In the genomic region with DNA sequence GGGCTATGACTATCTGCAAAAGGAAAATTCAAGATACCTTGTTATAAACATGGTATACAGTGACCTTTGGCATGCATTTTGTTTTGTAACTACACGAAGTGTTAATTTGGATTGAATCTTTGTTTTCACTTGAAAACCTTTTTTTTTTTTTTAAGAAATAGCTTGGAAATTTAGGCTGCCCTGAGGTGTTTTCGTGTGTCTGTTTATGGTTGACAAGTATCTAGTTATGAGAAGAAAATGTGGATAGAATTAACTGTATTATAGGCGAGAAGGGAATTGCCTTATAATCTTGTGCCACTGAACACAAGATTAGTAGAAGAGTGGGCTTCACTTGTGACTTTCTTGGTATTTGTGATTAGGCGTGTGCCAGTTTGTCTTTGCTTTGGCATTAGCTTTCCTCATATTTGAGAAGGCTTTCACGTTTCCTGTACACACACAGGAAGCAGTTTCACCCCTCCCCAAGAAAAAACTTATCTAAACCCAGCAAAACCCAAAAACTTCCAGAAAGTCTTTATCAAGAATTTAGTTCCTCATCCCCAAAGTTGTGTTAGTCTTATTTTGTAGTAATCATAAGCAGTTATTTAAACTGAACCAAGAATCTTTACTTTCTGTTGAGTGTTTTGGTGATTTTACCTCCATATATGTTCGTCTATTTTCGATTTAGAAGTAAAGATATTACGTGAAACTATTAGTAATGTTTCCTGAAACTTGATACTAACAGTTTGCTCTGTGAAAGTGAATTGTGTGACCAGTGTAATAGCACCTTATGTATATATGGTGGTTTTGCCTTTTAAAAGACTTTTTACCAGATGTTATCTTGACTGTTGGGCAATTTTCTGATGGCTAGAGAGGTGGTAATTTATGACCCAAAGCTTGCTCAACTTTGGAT, we compare ENCODE assay signal across 8 cellular contexts. TPM values are rescaled to one million over a fixed set of nuclear protein-coding genes. Genes with fewer than 3 reads are reported as not detected.
DNase-seq lines count a peak whose midpoint lies in the region; ATAC-seq, FAIRE-seq and TF ChIP-seq lines count a peak whose summit lies in the region.

No MANE protein-coding gene starts in this region.

- TF ChIP-seq RAD21 in liver (IDR thresholded peaks at IDR 0.05), result no peak

- H3K36me3 Mint-ChIP-seq in activated CD8-positive, alpha-beta T cell treated with anti-CD3 and anti-CD28 coated beads for 36 hours (ENCODE audit: low read depth), result peaks cover 11% of the 10 kb centered on the region

- peaks cover 4 to 55% (median 16%) of the 10 kb centered on the region in 4 donors for H3K4me1 ChIP-seq in liver (ENCODE audit: control insufficient read depth in 4 of 4, insufficient read depth in 4 of 4, low read length in 3 of 4)

- ATAC-seq in HG03354 (IDR thresholded peaks at IDR 0.05; ENCODE audit: poor library complexity, severe bottlenecking, unreplicated experiment) (peak; percentile 28), HG03442 (IDR thresholded peaks at IDR 0.05; ENCODE audit: unreplicated experiment) (no peak)
- peak; percentile 9 for ATAC-seq in activated CD8-positive, alpha-beta T cell treated with anti-CD3 and anti-CD28 coated beads for 36 hours

- DNase-seq in GM12891 (ENCODE audit: insufficient read length, low spot score) (no peak), retina (no peak), DMS53 treated with DMSO at 0.1 percent for 48 hours (lab: John Stamatoyannopoulos, UW; ENCODE audit: unreplicated experiment) (no peak), DMS114 treated with DMSO at 0.1 percent for 48 hours (lab: John Stamatoyannopoulos, UW; ENCODE audit: unreplicated experiment) (no peak)
- DNase-seq in activated CD8-positive, alpha-beta T cell treated with anti-CD3 and anti-CD28 coated beads for 36 hours, result no peak

- H3K9me3 Mint-ChIP-seq in activated CD8-positive, alpha-beta T cell treated with anti-CD3 and anti-CD28 coated beads for 36 hours, result no peaks in the 10 kb centered on the region

- peak overlapping the region; percentile 90 for H3K4me3 Mint-ChIP-seq in activated CD8-positive, alpha-beta T cell treated with anti-CD3 and anti-CD28 coated beads for 36 hours

- TF ChIP-seq POLR2A in GM12891 (IDR thresholded peaks at IDR 0.05; ENCODE audit: low read depth, low read length), result no peak

- H3K27ac ChIP-seq in liver (ENCODE audit: low read depth in 1 of 2, low read length in 2 of 2), result peak overlapping the region; percentile 69 to 72

- peak overlapping the region in 1 of 2 donors; percentile 76 for H3K9ac ChIP-seq in liver (ENCODE audit: low read depth in 1 of 2, low read length in 2 of 2)

- H3K4me1 Mint-ChIP-seq in activated CD8-positive, alpha-beta T cell treated with anti-CD3 and anti-CD28 coated beads for 36 hours (ENCODE audit: low read depth), result peaks cover 58% of the 10 kb centered on the region

- H3K36me3 ChIP-seq in liver (ENCODE audit: control insufficient read depth in 4 of 4, insufficient read depth in 3 of 4, low read depth in 1 of 4, low read length in 3 of 4), result no peaks in the 10 kb centered on the region

- no peaks in the 10 kb centered on the region for H3K9me3 ChIP-seq in liver (ENCODE audit: control insufficient read depth in 4 of 4, low read length in 3 of 4)

- no peak overlapping the region for H3K4me3 ChIP-seq in liver (ENCODE audit: low read depth in 1 of 3, low read length in 3 of 3)

- POLR2A ChIA-PET in activated CD8-positive, alpha-beta T cell treated with anti-CD3 and anti-CD28 coated beads for 36 hours (lab: Charles Lee), result interaction anchor here (0.6 to 1.9 kb wide), 9 partner anchors 11 to 1005 kb away, joined by 3 to 5 read pairs (median 3); no protein-coding TSS in a partner anchor

- peak; percentile 43 for FAIRE-seq in GM12891 (lab: Jason Lieb, UNC)

- no peaks in the 10 kb centered on the region for H3K27me3 Mint-ChIP-seq in activated CD8-positive, alpha-beta T cell treated with anti-CD3 and anti-CD28 coated beads for 36 hours

- CTCF ChIA-PET in activated CD8-positive, alpha-beta T cell treated with anti-CD3 and anti-CD28 coated beads for 36 hours (lab: Charles Lee), result interaction anchor here (1.1 to 2.7 kb wide), 9 partner anchors 12 to 194 kb away, joined by 3 to 8 read pairs (median 3); no protein-coding TSS in a partner anchor

- WGBS in liver, result 40% methylated on average over 8 of the region's 8 CpGs

- TF ChIP-seq CTCF in activated CD8-positive, alpha-beta T cell treated with anti-CD3 and anti-CD28 coated beads for 36 hours (IDR thresholded peaks at IDR 0.05), result no peak
- TF ChIP-seq CTCF in liver (IDR thresholded peaks at IDR 0.05; ENCODE audit: low read depth, low read length, missing input control), result no peak

- H3K27me3 ChIP-seq in liver (ENCODE audit: control insufficient read depth in 4 of 4, insufficient read depth in 4 of 4, low read length in 3 of 4), result no peaks in the 10 kb centered on the region

- peak overlapping the region; percentile 93 for H3K27ac Mint-ChIP-seq in activated CD8-positive, alpha-beta T cell treated with anti-CD3 and anti-CD28 coated beads for 36 hours

- intact Hi-C loops in activated CD8-positive, alpha-beta T cell treated with anti-CD3 and anti-CD28 coated beads for 36 hours (cut with micrococcal nuclease), result loop anchor here (5.0 kb wide), 2 partner anchors 37 to 87 kb away; no protein-coding TSS in a partner anchor

TF ChIP-seq in GM12891, 5 proteins besides CTCF, POLR2A, EP300 and RAD21:
- TF ChIP-seq PAX5 (IDR thresholded peaks at IDR 0.05; ENCODE audit: insufficient read depth, low read length, severe bottlenecking) (no peak), POU2F2 (IDR thresholded peaks at IDR 0.05; ENCODE audit: low read depth, low read length) (no peak), SPI1 (IDR thresholded peaks at IDR 0.05; ENCODE audit: low read depth, low read length) (no peak)
TF ChIP-seq in GM12891: peak in this region for 0.

TF ChIP-seq in liver, 16 proteins besides CTCF, POLR2A, EP300 and RAD21:
- TF ChIP-seq EGR1 (IDR thresholded peaks at IDR 0.05; ENCODE audit: low read depth in 2 of 2) (no peak), RXRA (IDR thresholded peaks at IDR 0.05) (no peak), GABPA (IDR thresholded peaks at IDR 0.05 in 1 of 2, conservative IDR thresholded peaks at IDR 0.05 in 1 of 2) (no peak), JUND (IDR thresholded peaks at IDR 0.05) (no peak), NR2F2 (IDR thresholded peaks at IDR 0.05) (no peak), HNF4A (conservative IDR thresholded peaks at IDR 0.05) (no peak), FOXA2 (IDR thresholded peaks at IDR 0.05) (no peak), FOXA1 (IDR thresholded peaks at IDR 0.05) (no peak), HNF4G (IDR thresholded peaks at IDR 0.05) (no peak), SP1 (IDR thresholded peaks at IDR 0.05) (no peak), YY1 (IDR thresholded peaks at IDR 0.05) (no peak), TAF1 (conservative IDR thresholded peaks at IDR 0.05) (no peak)
- TF ChIP-seq, protein P1, sequence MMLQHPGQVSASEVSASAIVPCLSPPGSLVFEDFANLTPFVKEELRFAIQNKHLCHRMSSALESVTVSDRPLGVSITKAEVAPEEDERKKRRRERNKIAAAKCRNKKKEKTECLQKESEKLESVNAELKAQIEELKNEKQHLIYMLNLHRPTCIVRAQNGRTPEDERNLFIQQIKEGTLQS (IDR thresholded peaks at IDR 0.05), result no peak
- TF ChIP-seq, protein P2, sequence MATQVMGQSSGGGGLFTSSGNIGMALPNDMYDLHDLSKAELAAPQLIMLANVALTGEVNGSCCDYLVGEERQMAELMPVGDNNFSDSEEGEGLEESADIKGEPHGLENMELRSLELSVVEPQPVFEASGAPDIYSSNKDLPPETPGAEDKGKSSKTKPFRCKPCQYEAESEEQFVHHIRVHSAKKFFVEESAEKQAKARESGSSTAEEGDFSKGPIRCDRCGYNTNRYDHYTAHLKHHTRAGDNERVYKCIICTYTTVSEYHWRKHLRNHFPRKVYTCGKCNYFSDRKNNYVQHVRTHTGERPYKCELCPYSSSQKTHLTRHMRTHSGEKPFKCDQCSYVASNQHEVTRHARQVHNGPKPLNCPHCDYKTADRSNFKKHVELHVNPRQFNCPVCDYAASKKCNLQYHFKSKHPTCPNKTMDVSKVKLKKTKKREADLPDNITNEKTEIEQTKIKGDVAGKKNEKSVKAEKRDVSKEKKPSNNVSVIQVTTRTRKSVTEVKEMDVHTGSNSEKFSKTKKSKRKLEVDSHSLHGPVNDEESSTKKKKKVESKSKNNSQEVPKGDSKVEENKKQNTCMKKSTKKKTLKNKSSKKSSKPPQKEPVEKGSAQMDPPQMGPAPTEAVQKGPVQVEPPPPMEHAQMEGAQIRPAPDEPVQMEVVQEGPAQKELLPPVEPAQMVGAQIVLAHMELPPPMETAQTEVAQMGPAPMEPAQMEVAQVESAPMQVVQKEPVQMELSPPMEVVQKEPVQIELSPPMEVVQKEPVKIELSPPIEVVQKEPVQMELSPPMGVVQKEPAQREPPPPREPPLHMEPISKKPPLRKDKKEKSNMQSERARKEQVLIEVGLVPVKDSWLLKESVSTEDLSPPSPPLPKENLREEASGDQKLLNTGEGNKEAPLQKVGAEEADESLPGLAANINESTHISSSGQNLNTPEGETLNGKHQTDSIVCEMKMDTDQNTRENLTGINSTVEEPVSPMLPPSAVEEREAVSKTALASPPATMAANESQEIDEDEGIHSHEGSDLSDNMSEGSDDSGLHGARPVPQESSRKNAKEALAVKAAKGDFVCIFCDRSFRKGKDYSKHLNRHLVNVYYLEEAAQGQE (IDR thresholded peaks at IDR 0.05), result no peak
- TF ChIP-seq, protein P3, sequence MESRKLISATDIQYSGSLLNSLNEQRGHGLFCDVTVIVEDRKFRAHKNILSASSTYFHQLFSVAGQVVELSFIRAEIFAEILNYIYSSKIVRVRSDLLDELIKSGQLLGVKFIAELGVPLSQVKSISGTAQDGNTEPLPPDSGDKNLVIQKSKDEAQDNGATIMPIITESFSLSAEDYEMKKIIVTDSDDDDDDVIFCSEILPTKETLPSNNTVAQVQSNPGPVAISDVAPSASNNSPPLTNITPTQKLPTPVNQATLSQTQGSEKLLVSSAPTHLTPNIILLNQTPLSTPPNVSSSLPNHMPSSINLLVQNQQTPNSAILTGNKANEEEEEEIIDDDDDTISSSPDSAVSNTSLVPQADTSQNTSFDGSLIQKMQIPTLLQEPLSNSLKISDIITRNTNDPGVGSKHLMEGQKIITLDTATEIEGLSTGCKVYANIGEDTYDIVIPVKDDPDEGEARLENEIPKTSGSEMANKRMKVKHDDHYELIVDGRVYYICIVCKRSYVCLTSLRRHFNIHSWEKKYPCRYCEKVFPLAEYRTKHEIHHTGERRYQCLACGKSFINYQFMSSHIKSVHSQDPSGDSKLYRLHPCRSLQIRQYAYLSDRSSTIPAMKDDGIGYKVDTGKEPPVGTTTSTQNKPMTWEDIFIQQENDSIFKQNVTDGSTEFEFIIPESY (IDR thresholded peaks at IDR 0.05), result no peak
- TF ChIP-seq, protein P4, sequence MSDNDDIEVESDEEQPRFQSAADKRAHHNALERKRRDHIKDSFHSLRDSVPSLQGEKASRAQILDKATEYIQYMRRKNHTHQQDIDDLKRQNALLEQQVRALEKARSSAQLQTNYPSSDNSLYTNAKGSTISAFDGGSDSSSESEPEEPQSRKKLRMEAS (IDR thresholded peaks at IDR 0.05), result no peak

RNA-seq across cellular contexts. Expression of a gene that starts 3.8 kb away (rescaled TPM):
- 16.2 TPM for polyA plus RNA-seq in GM12891 (2012; ENCODE audit: low read depth, missing spikeins)
- 10 to 100 TPM; 57.5 to 58.7 TPM for total RNA-seq in activated CD8-positive, alpha-beta T cell treated with anti-CD3 and anti-CD28 coated beads for 36 hours
- 10 to 100 TPM; 37.7 to 58.3 TPM for total RNA-seq in liver
- polyA plus RNA-seq in liver, result 1 to 10 TPM; 5.1 to 8.1 TPM
